Comparison of ENCODE assay signal across 1 cellular context in genomic region chr4:6047130-6047673, GRCh38.
TF ChIP-seq lines count a peak whose summit lies in the region.

No MANE protein-coding gene starts in this region.

TF ChIP-seq in GM23338, 12 proteins besides CTCF, POLR2A, EP300 and RAD21 (continued from another document):
- TF ChIP-seq ZNF462 (CRISPR knock-in tag; IDR thresholded peaks at IDR 0.05) (no peak), REST (IDR thresholded peaks at IDR 0.05; ENCODE audit: unreplicated experiment) (no peak), ZNF114 (CRISPR knock-in tag; IDR thresholded peaks at IDR 0.05) (no peak)
